Comparison of ENCODE assay signal across 25 cellular contexts in the genomic region with DNA sequence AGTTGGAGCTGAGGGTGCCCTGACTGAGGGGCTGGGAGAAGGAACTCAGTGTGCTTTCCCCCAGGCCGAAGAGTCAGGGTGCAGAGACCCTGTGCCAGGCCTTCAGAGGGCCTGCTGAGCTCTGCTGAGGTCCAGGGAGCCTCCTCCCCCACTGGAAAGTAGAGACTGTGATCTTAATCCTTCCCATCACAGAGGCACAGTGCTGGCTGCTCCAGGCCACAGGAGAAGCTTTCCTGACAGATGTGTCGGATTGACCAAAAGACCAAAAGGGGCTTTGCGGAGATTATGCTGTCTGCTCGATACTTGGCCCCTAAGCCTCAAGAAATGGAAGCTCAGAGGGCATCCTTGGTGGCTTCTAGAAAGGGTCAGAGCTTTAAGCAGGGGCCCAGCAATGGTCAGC.
"Had no signal": no experiment of that assay in that cellular context is flagged by ENCODE, and none has a peak within 500 bp of the region (broad histone marks: within the 10 kb centered on the region; RNA-seq: fewer than 3 reads in every experiment).

No MANE protein-coding gene starts in this region.

- H3K4me1 ChIP-seq: Peyer's patch, SJSA1 had no signal

- H3K9me3 Mint-ChIP-seq: activated CD4-positive, alpha-beta memory T cell treated with anti-CD3 and anti-CD28 coated beads for 36 hours; activated CD4-positive, alpha-beta T cell treated with anti-CD3 and anti-CD28 coated beads, Interleukin-2, amount 10 ng/mL, durations not matched to agents 7 days and 5 days; activated naive CD4-positive, alpha-beta T cell treated with anti-CD3 and anti-CD28 coated beads, Interleukin-2, amount 50 U/mL, for 24 hours; activated T-cell treated with anti-CD3 and anti-CD28 coated beads, Interleukin-2, amount 50 U/mL, for 72 hours; activated T-helper 2 cell treated with anti-CD3 and anti-CD28 coated beads, Interferon-gamma antibody, Interleukin-2, Interleukin-4, amounts not matched to agents 10 μg/mL and 5 μg/mL and 100 μg/mL, durations not matched to agents 14 hours and 24 hours and 36 hours; IgD-negative memory B cell had no signal

- H3K4me3 ChIP-seq: Peyer's patch, SJSA1 had no signal

- H3K9me3 ChIP-seq: Peyer's patch, SJSA1 had no signal

- H3K36me3 Mint-ChIP-seq: activated CD4-positive, alpha-beta memory T cell treated with anti-CD3 and anti-CD28 coated beads for 36 hours; activated naive CD4-positive, alpha-beta T cell treated with anti-CD3 and anti-CD28 coated beads, Interleukin-2, amount 50 U/mL, for 24 hours; IgD-negative memory B cell; WTC11 had no signal

- H3K27ac Mint-ChIP-seq: activated CD4-positive, alpha-beta memory T cell treated with anti-CD3 and anti-CD28 coated beads for 36 hours; activated CD4-positive, alpha-beta T cell treated with anti-CD3 and anti-CD28 coated beads, Interleukin-2, amount 10 ng/mL, durations not matched to agents 7 days and 5 days; activated naive CD4-positive, alpha-beta T cell treated with anti-CD3 and anti-CD28 coated beads, Interleukin-2, amount 50 U/mL, for 24 hours; activated T-cell treated with anti-CD3 and anti-CD28 coated beads, Interleukin-2, amount 50 U/mL, for 72 hours; activated T-helper 2 cell treated with anti-CD3 and anti-CD28 coated beads, Interferon-gamma antibody, Interleukin-2, Interleukin-4, amounts not matched to agents 10 μg/mL and 5 μg/mL and 100 μg/mL, durations not matched to agents 14 hours and 24 hours and 36 hours; IgD-negative memory B cell; WTC11 had no signal

- DNase-seq: activated CD4-positive, alpha-beta memory T cell treated with anti-CD3 and anti-CD28 coated beads for 36 hours; activated CD4-positive, alpha-beta T cell treated with anti-CD3 and anti-CD28 coated beads, Interleukin-2, amount 10 ng/mL, durations not matched to agents 7 days and 5 days; activated CD4-positive, CD25-positive, alpha-beta regulatory T cell treated with anti-CD3 and anti-CD28 coated beads, Interleukin-2, amount 50 U/mL, for 72 hours; activated T-cell treated with anti-CD3 and anti-CD28 coated beads for 4 hours; activated T-cell treated with anti-CD3 and anti-CD28 coated beads, Interleukin-2, amount 50 U/mL, for 72 hours; anterior cingulate cortex; KG1; NCI-H1092; NCI-H1417; NCI-H1694; NCI-H2029; NCI-H2107; NCI-H2171 treated with DMSO at 0.1 percent for 48 hours; NCI-H226; NCI-H526; Right ventricle myocardium superior; SW 1271 had no signal

- H3K27ac ChIP-seq: Peyer's patch, RWPE1, SJSA1 had no signal

- H3K36me3 ChIP-seq: Peyer's patch, SJSA1 had no signal

- ATAC-seq: activated T-cell treated with anti-CD3 and anti-CD28 coated beads, Interleukin-2, amount 50 U/mL, for 72 hours; SK-N-SH treated with all-trans-retinoic acid at 6 μM for 48 hours; WTC11 had no signal

- H3K4me1 Mint-ChIP-seq: activated CD4-positive, alpha-beta T cell treated with anti-CD3 and anti-CD28 coated beads, Interleukin-2, amount 10 ng/mL, durations not matched to agents 7 days and 5 days; activated naive CD4-positive, alpha-beta T cell treated with anti-CD3 and anti-CD28 coated beads, Interleukin-2, amount 50 U/mL, for 24 hours; IgD-negative memory B cell had no signal

- H3K27me3 ChIP-seq: Peyer's patch had no signal

- H3K4me3 Mint-ChIP-seq: activated CD4-positive, alpha-beta memory T cell treated with anti-CD3 and anti-CD28 coated beads for 36 hours; activated CD4-positive, alpha-beta T cell treated with anti-CD3 and anti-CD28 coated beads, Interleukin-2, amount 10 ng/mL, durations not matched to agents 7 days and 5 days; activated naive CD4-positive, alpha-beta T cell treated with anti-CD3 and anti-CD28 coated beads, Interleukin-2, amount 50 U/mL, for 24 hours; activated T-cell treated with anti-CD3 and anti-CD28 coated beads, Interleukin-2, amount 50 U/mL, for 72 hours; IgD-negative memory B cell; WTC11 had no signal
